ENCODE assay signal across 1 cellular context in genomic region chr17:49548506-49549310, GRCh38.
TF ChIP-seq lines count a peak whose summit lies in the region.

No MANE protein-coding gene starts in this region.

TF ChIP-seq in SK-N-SH, 30 proteins besides CTCF, POLR2A, EP300 and RAD21 (continued from another document):
- TF ChIP-seq MAX (IDR thresholded peaks at IDR 0.05; ENCODE audit: low read depth) (no peak), RFX5 (IDR thresholded peaks at IDR 0.05; ENCODE audit: low read length) (no peak), SMC3 (IDR thresholded peaks at IDR 0.05; ENCODE audit: low read depth, low read length) (peak; percentile 91), TCF12 (IDR thresholded peaks at IDR 0.05) (no peak)
TF ChIP-seq in SK-N-SH: peak in this region for 1.
